In genomic region chr3:5426094-5426883, GRCh38 we compare ENCODE assay signal across 8 cellular contexts.
A peak's percentile ranks its signal among the peaks of the same experiment; 100 is the strongest.
DNase-seq lines count a peak whose midpoint lies in the region; ATAC-seq and TF ChIP-seq lines count a peak whose summit lies in the region.

No MANE protein-coding gene starts in this region.

- TF ChIP-seq CTCF in CD14-positive monocyte (IDR thresholded peaks at IDR 0.05): peak; percentile 93
- peak; percentile 92 for TF ChIP-seq CTCF in OCI-LY3 (IDR thresholded peaks at IDR 0.05; ENCODE audit: low read depth, low read length)
- TF ChIP-seq CTCF in fibroblast of mammary gland (conservative IDR thresholded peaks at IDR 0.05; ENCODE audit: control insufficient read depth, insufficient read depth, low read depth, low read length): peak; percentile 84
- peak; percentile 91 for TF ChIP-seq CTCF in neural progenitor cell (IDR thresholded peaks at IDR 0.05)

- DNase-seq in CD14-positive monocyte (ENCODE audit: low spot score): peak; percentile 67
- peak; percentile 62 for DNase-seq in activated T-cell treated with anti-CD3 and anti-CD28 coated beads for 48 hours (ENCODE audit: low read depth)
- peak; percentile 55 for DNase-seq in fibroblast of mammary gland (ENCODE audit: low read depth)
- DNase-seq in neural progenitor cell (ENCODE audit: low spot score): peak; percentile 92
- peak; percentile 93 for DNase-seq in superior temporal gyrus (ENCODE audit: extremely low spot score)

- intact Hi-C loops in CD14-positive monocyte (cut with micrococcal nuclease): loop anchor here (5.0 to 10.0 kb wide), 4 partner anchors 36 to 309 kb away; no protein-coding TSS in a partner anchor

- peaks cover 18% of the 10 kb centered on the region for H3K4me1 ChIP-seq in OCI-LY3 (ENCODE audit: low read length)
- H3K4me1 ChIP-seq in neural progenitor cell: no peaks in the 10 kb centered on the region

- H3K4me1 Mint-ChIP-seq in CD14-positive monocyte (peaks cover 70% of the 10 kb centered on the region), neural progenitor cell (peaks cover 5% of the 10 kb centered on the region)

- no peak overlapping the region for H3K27ac ChIP-seq in OCI-LY3 (ENCODE audit: low read length)
- no peak overlapping the region for H3K27ac ChIP-seq in neural progenitor cell

- H3K4me3 Mint-ChIP-seq in CD14-positive monocyte: peak overlapping the region; percentile 25 to 70
- H3K4me3 Mint-ChIP-seq in neural progenitor cell: no peak overlapping the region

- H3K27ac Mint-ChIP-seq in CD14-positive monocyte (peak overlapping the region in 6 of 7 donors; percentile 11 to 54 (median 31)), neural progenitor cell (no peak overlapping the region)

- H4K20me1 ChIP-seq in OCI-LY3 (ENCODE audit: insufficient read depth, low read length) (no peaks in the 10 kb centered on the region), neural progenitor cell (ENCODE audit: low read depth) (no peaks in the 10 kb centered on the region)

- H3K9me3 Mint-ChIP-seq in CD14-positive monocyte (peaks cover 0 to 3% (median 0%) of the 10 kb centered on the region in 7 donors), neural progenitor cell (no peaks in the 10 kb centered on the region)

- H3K36me3 ChIP-seq in OCI-LY3 (replicated peaks; ENCODE audit: low read depth, low read length) (no peaks in the 10 kb centered on the region), neural progenitor cell (no peaks in the 10 kb centered on the region)

- H3K9me3 ChIP-seq in OCI-LY3 (ENCODE audit: insufficient read depth, low read length) (no peaks in the 10 kb centered on the region), neural progenitor cell (ENCODE audit: low read depth) (no peaks in the 10 kb centered on the region)

- H3K27me3 Mint-ChIP-seq in CD14-positive monocyte (ENCODE audit: low read depth in 3 of 3): peaks cover 2% of the 10 kb centered on the region in 3 donors
- H3K27me3 Mint-ChIP-seq in neural progenitor cell (ENCODE audit: insufficient read depth, low read depth): peaks cover 4% of the 10 kb centered on the region

- peak; percentile 55 for ATAC-seq in GM19351 (IDR thresholded peaks at IDR 0.05; ENCODE audit: unreplicated experiment)
- ATAC-seq in HG03520 (IDR thresholded peaks at IDR 0.05; ENCODE audit: unreplicated experiment): peak; percentile 38

- H3K36me3 Mint-ChIP-seq in CD14-positive monocyte (no peaks in the 10 kb centered on the region), neural progenitor cell (no peaks in the 10 kb centered on the region)

- no peak overlapping the region for H3K9ac ChIP-seq in OCI-LY3 (ENCODE audit: low read length)
- no peak overlapping the region for H3K9ac ChIP-seq in neural progenitor cell

- H2AFZ ChIP-seq in OCI-LY3 (ENCODE audit: low read depth, low read length): no peak overlapping the region
- peak overlapping the region; percentile 36 for H2AFZ ChIP-seq in neural progenitor cell (replicated peaks)

- H3F3A ChIP-seq in neural progenitor cell (ENCODE audit: low read depth): no peaks in the 10 kb centered on the region

- H3K4me3 ChIP-seq in OCI-LY3 (ENCODE audit: low read length): no peak overlapping the region
- H3K4me3 ChIP-seq in fibroblast of mammary gland (ENCODE audit: control insufficient read depth, low read depth, low read length): no peak overlapping the region
- H3K4me3 ChIP-seq in neural progenitor cell: no peak overlapping the region

- peaks cover 44% of the 10 kb centered on the region for H3K27me3 ChIP-seq in OCI-LY3 (ENCODE audit: low read depth, low read length)
- no peaks in the 10 kb centered on the region for H3K27me3 ChIP-seq in neural progenitor cell

- H3K4me2 ChIP-seq in OCI-LY3 (ENCODE audit: low read length) (peak overlapping the region; percentile 37), neural progenitor cell (no peak overlapping the region)

- H3K79me2 ChIP-seq in OCI-LY3 (ENCODE audit: low read length): no peaks in the 10 kb centered on the region
- no peaks in the 10 kb centered on the region for H3K79me2 ChIP-seq in neural progenitor cell (ENCODE audit: low read depth)
